Comparison of ENCODE assay signal across 8 cellular contexts in the genomic region with DNA sequence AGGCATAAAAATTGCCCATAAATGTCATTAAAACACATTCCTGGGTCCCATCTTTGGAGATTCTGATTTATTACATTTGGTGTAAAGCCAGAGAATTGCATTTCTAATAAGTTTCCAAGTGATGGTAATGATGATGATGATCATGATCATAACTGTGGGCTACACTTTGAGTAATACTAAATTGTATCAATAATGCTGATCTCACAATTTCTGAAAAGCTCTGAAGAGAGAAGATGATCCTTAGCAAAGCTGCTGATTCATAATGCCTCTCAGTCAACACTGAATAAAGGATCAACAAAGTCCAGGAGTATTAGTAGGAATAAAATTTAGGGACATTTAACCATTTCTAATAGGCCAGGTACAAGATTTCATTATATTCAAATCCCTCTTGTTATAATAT.
"Had no signal": no experiment of that assay in that cellular context is flagged by ENCODE, and none has a peak within 500 bp of the region (broad histone marks: within the 10 kb centered on the region; RNA-seq: fewer than 3 reads in every experiment).

No MANE protein-coding gene starts in this region.

- H3K4me3 ChIP-seq: GM12878 had no signal

- DNase-seq: GDM1, GF-D8 had no signal

- ATAC-seq: GM12878 had no signal

- FAIRE-seq: G401.6, GM12878, GM12891, GM12892, GM18507, GM19239 had no signal
